In the genomic region with DNA sequence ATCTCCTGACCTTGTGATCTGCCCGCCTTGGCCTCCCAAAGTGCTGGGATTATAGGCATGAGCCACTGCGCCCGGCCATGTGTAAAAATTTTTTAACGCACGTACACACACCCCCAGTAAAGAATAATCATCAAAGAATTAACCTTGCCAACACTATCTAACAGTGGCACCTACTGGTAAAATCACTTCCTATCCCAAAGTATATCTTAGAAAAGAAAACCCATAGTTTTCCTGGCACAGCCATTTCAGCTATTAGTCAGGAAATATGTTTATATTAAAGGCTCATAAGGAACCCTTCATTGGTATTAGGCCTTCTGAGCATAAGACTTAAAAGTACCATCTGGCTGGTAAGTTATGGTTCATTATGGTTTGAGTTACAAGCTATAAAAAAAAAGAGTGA, we compare ENCODE assay signal across 18 cellular contexts. TPM values are rescaled to one million over a fixed set of nuclear protein-coding genes. Genes with fewer than 3 reads are reported as not detected.
DNase-seq lines count a peak whose midpoint lies in the region; ATAC-seq and TF ChIP-seq lines count a peak whose summit lies in the region.
"Had no signal": no experiment of that assay in that cellular context is flagged by ENCODE, and none has a peak within 500 bp of the region (broad histone marks: within the 10 kb centered on the region; RNA-seq: fewer than 3 reads in every experiment).

No MANE protein-coding gene starts in this region.

- H3K27me3 ChIP-seq in ACC112 (ENCODE audit: insufficient read depth, low read length) (no peaks in the 10 kb centered on the region), HCT116 (ENCODE audit: insufficient read depth, low read length) (no peaks in the 10 kb centered on the region), WERI-Rb-1 (ENCODE audit: insufficient read depth, low read depth, severe bottlenecking) (no peaks in the 10 kb centered on the region), ascending aorta (no peaks in the 10 kb centered on the region)
- H3K27me3 ChIP-seq: uterus had no signal

- H3K9me2 ChIP-seq in HCT116 (ENCODE audit: insufficient read depth), result no peaks in the 10 kb centered on the region

- H3K4me1 ChIP-seq in ACC112 (ENCODE audit: control insufficient read depth, insufficient read depth, low read length, unreplicated experiment) (peaks cover 38% of the 10 kb centered on the region), HCT116 (ENCODE audit: control insufficient read depth in 1 of 2, insufficient read depth in 2 of 2, low read length in 2 of 2) (peaks cover 0 to 6% of the 10 kb centered on the region in 2 experiments; a peak in 1 of 4 replicates), ascending aorta (no peaks in the 10 kb centered on the region)
- H3K4me1 ChIP-seq: uterus had no signal

- CTCF ChIA-PET in HCT116 (lab: Charles Lee), result no interaction called here
- CTCF ChIA-PET in activated CD8-positive, alpha-beta T cell treated with anti-CD3 and anti-CD28 coated beads for 36 hours (lab: Charles Lee), result interaction anchor here (1.0 to 1.7 kb wide), 2 partner anchors 31 to 219 kb away, joined by 3 to 4 read pairs; no protein-coding TSS in a partner anchor

- no peak for ATAC-seq in HCT116
- no peak for ATAC-seq in activated CD8-positive, alpha-beta T cell treated with anti-CD3 and anti-CD28 coated beads for 36 hours
- ATAC-seq: HepG2, natural killer cell had no signal

- DNase-seq in HCT116 (ENCODE audit: low read depth, low spot score) (no peak), astrocyte of the hippocampus (ENCODE audit: low read depth, low spot score) (peak; percentile 25), kidney tubule cell (ENCODE audit: low spot score) (peak; percentile 5), coronary artery (ENCODE audit: low spot score) (no peak), WERI-Rb-1 (no peak), ascending aorta (ENCODE audit: low spot score in 2 of 2) (no peak)
- DNase-seq in activated CD8-positive, alpha-beta T cell treated with anti-CD3 and anti-CD28 coated beads for 36 hours, result no peak
- DNase-seq: activated T-cell treated with anti-CD3 and anti-CD28 coated beads, Interleukin-2, amount 50 U/mL, for 1 hour; natural killer cell; NCI-H1930; uterus had no signal

- H2AFZ ChIP-seq in ACC112 (ENCODE audit: low read length, unreplicated experiment) (no peak overlapping the region), HCT116 (ENCODE audit: low read depth, low read length, poor library complexity, severe bottlenecking) (no peak overlapping the region)

- BruUV-seq in HCT116 (replicated peaks; lab: Mats Ljungman, UMichigan), result no TSS peak

- peaks cover 2% of the 10 kb centered on the region for H3K36me3 Mint-ChIP-seq in activated CD8-positive, alpha-beta T cell treated with anti-CD3 and anti-CD28 coated beads for 36 hours (ENCODE audit: low read depth)
- H3K36me3 Mint-ChIP-seq: natural killer cell had no signal

- H3K9me3 Mint-ChIP-seq in activated CD8-positive, alpha-beta T cell treated with anti-CD3 and anti-CD28 coated beads for 36 hours, result no peaks in the 10 kb centered on the region
- H3K9me3 Mint-ChIP-seq: central memory CD8-positive, alpha-beta T cell; natural killer cell had no signal

- no peak overlapping the region for H3K4me3 ChIP-seq in ACC112 (ENCODE audit: low read depth, low read length)
- no peak overlapping the region for H3K4me3 ChIP-seq in HCT116 (replicated peaks in 1 of 2; ENCODE audit: low read depth in 1 of 2, low read length in 2 of 2)
- no peak overlapping the region for H3K4me3 ChIP-seq in coronary artery
- H3K4me3 ChIP-seq in WERI-Rb-1 (ENCODE audit: low read depth, low read length), result no peak overlapping the region
- H3K4me3 ChIP-seq in ascending aorta, result no peak overlapping the region
- H3K4me3 ChIP-seq: uterus had no signal

- no peaks in the 10 kb centered on the region for H3K27me3 Mint-ChIP-seq in activated CD8-positive, alpha-beta T cell treated with anti-CD3 and anti-CD28 coated beads for 36 hours
- H3K27me3 Mint-ChIP-seq: activated naive CD8-positive, alpha-beta T cell; central memory CD8-positive, alpha-beta T cell had no signal

- H3K79me2 ChIP-seq in ACC112 (ENCODE audit: control insufficient read depth, insufficient read depth, low read length, unreplicated experiment) (no peaks in the 10 kb centered on the region), HCT116 (ENCODE audit: insufficient read depth, low read length) (no peaks in the 10 kb centered on the region)

- peak; percentile 25; the same call in 1 of the 2 replicates for TF ChIP-seq RAD21 in HCT116 (IDR thresholded peaks at IDR 0.05; ENCODE audit: low read depth)

- no peak overlapping the region for H3K4me3 Mint-ChIP-seq in activated CD8-positive, alpha-beta T cell treated with anti-CD3 and anti-CD28 coated beads for 36 hours
- H3K4me3 Mint-ChIP-seq: activated naive CD8-positive, alpha-beta T cell; central memory CD8-positive, alpha-beta T cell; natural killer cell had no signal

- H3K27ac ChIP-seq in ACC112 (ENCODE audit: low read depth, low read length) (peak overlapping the region; percentile 71), HCT116 (ENCODE audit: low read depth, low read length) (no peak overlapping the region), coronary artery (no peak overlapping the region), WERI-Rb-1 (no peak overlapping the region), ascending aorta (no peak overlapping the region)
- H3K27ac ChIP-seq: uterus had no signal

- POLR2A ChIA-PET in HCT116 (lab: Charles Lee), result no interaction called here
- POLR2A ChIA-PET in activated CD8-positive, alpha-beta T cell treated with anti-CD3 and anti-CD28 coated beads for 36 hours (lab: Charles Lee), result no interaction called here

- intact Hi-C loops in HCT116 (cut with micrococcal nuclease), result no loop called here
- intact Hi-C loops in activated CD8-positive, alpha-beta T cell treated with anti-CD3 and anti-CD28 coated beads for 36 hours (cut with micrococcal nuclease), result no loop called here
- intact Hi-C loops in ascending aorta (cut with DNase I), result loop anchor here (10.0 kb wide), 1 partner anchor 539 kb away; a partner anchor contains a TSS

- no peak overlapping the region for H3K4me2 ChIP-seq in HCT116 (ENCODE audit: low read length)

- no peaks in the 10 kb centered on the region for H4K20me1 ChIP-seq in HCT116 (ENCODE audit: insufficient read depth)

- no peak overlapping the region for H3K27ac Mint-ChIP-seq in activated CD8-positive, alpha-beta T cell treated with anti-CD3 and anti-CD28 coated beads for 36 hours
- H3K27ac Mint-ChIP-seq: activated naive CD8-positive, alpha-beta T cell; natural killer cell had no signal

- H3K9ac ChIP-seq in HCT116 (ENCODE audit: low read length), result no peak overlapping the region

- H3K4me1 Mint-ChIP-seq in activated CD8-positive, alpha-beta T cell treated with anti-CD3 and anti-CD28 coated beads for 36 hours (ENCODE audit: low read depth), result peaks cover 2% of the 10 kb centered on the region
- H3K4me1 Mint-ChIP-seq: central memory CD8-positive, alpha-beta T cell; natural killer cell had no signal

- TF ChIP-seq POLR2A in HCT116 (IDR thresholded peaks at IDR 0.05; ENCODE audit: borderline replicate concordance, extremely low read depth, insufficient read depth, insufficient read length), result no peak

- no peaks in the 10 kb centered on the region for H3K9me3 ChIP-seq in HCT116 (ENCODE audit: control insufficient read depth in 1 of 2, insufficient read depth in 1 of 2, low read depth in 1 of 2, low read length in 2 of 2)
- H3K9me3 ChIP-seq in WERI-Rb-1 (ENCODE audit: severe bottlenecking), result no peaks in the 10 kb centered on the region
- no peaks in the 10 kb centered on the region for H3K9me3 ChIP-seq in ascending aorta
- H3K9me3 ChIP-seq: uterus had no signal

- H3K36me3 ChIP-seq in ACC112 (ENCODE audit: insufficient read depth, low read length) (0 out of 2 replicates have a peak, but pooled peaks cover 2% of the 10 kb centered on the region), HCT116 (ENCODE audit: control insufficient read depth in 1 of 2, insufficient read depth in 2 of 2, low read length in 2 of 2) (no peaks in the 10 kb centered on the region), WERI-Rb-1 (peaks cover 32% of the 10 kb centered on the region), ascending aorta (peaks cover 0 to 25% of the 10 kb centered on the region in 2 donors)
- H3K36me3 ChIP-seq: uterus had no signal

- 0 out of 6 replicates have a peak, but pooled peaks of 1 of the 3 experiments have one; percentile 5 for TF ChIP-seq CTCF in HCT116 (IDR thresholded peaks at IDR 0.05 in 2 of 3, conservative IDR thresholded peaks at IDR 0.05 in 1 of 3; ENCODE audit: borderline replicate concordance in 1 of 3, insufficient read depth in 1 of 3, low read depth in 2 of 3, low read length in 2 of 3)
- TF ChIP-seq CTCF in activated CD8-positive, alpha-beta T cell treated with anti-CD3 and anti-CD28 coated beads for 36 hours (IDR thresholded peaks at IDR 0.05), result no peak
- TF ChIP-seq CTCF in coronary artery (IDR thresholded peaks at IDR 0.05), result no peak
- TF ChIP-seq CTCF in WERI-Rb-1 (IDR thresholded peaks at IDR 0.05; ENCODE audit: low read depth, low read length), result no peak
- TF ChIP-seq CTCF in ascending aorta (IDR thresholded peaks at IDR 0.05), result no peak

- RAD21 ChIA-PET in HCT116 (lab: Charles Lee; ENCODE audit: low non-redundant PET in 1 of 2, low total read pairs in 2 of 2, uncharacterized antibody in 2 of 2, unreplicated experiment in 2 of 2), result no interaction called here

TF ChIP-seq in HCT116, 20 proteins besides CTCF, POLR2A, EP300 and RAD21 (continues in another document):
- TF ChIP-seq ELF1 (IDR thresholded peaks at IDR 0.05; ENCODE audit: borderline replicate concordance, low read depth) (no peak), SP1 (IDR thresholded peaks at IDR 0.05; ENCODE audit: low read depth) (no peak), SIN3A (IDR thresholded peaks at IDR 0.05; ENCODE audit: low read depth) (no peak), CEBPB (IDR thresholded peaks at IDR 0.05; ENCODE audit: low read depth) (no peak), EZH2 (IDR thresholded peaks at IDR 0.05) (no peak), POLR2AphosphoS5 (IDR thresholded peaks at IDR 0.05; ENCODE audit: low read depth, low read length) (no peak), EZH2phosphoT487 (IDR thresholded peaks at IDR 0.05; ENCODE audit: borderline replicate concordance) (no peak), FOSL1 (IDR thresholded peaks at IDR 0.05; ENCODE audit: low read depth) (no peak), CBX3 (IDR thresholded peaks at IDR 0.05; ENCODE audit: low read depth) (no peak), ZFX (IDR thresholded peaks at IDR 0.05) (no peak), TCF7L2 (IDR thresholded peaks at IDR 0.05; ENCODE audit: borderline replicate concordance, extremely low read depth, insufficient read depth, insufficient read length) (no peak)

RNA-seq across cellular contexts. Expression of a gene that starts 14.1 kb away (rescaled TPM):
- total RNA-seq in HCT116 (2021; ENCODE audit: unreplicated experiment), result not detected
- not detected in 2 replicates for polyA plus RNA-seq in HCT116 (2012)
- total RNA-seq in activated CD8-positive, alpha-beta T cell treated with anti-CD3 and anti-CD28 coated beads for 36 hours, result not detected
- not detected for total RNA-seq in ascending aorta
- total RNA-seq: HepG2, natural killer cell, NCI-H460, OCI-LY7, pulmonary artery endothelial cell, uterus had no signal
- polyA plus RNA-seq: HepG2 had no signal

RNA-seq across cellular contexts. Expression of a gene that starts 48.4 kb away (rescaled TPM):
- total RNA-seq in HCT116 (2021; ENCODE audit: unreplicated experiment) (9.6 TPM), ascending aorta (12.6 TPM)
- polyA plus RNA-seq in HCT116 (2012), result 4.7 and 6.2 TPM in 2 replicates
- total RNA-seq in activated CD8-positive, alpha-beta T cell treated with anti-CD3 and anti-CD28 coated beads for 36 hours, result 1 to 10 TPM; 6.2 to 6.7 TPM

RNA-seq across cellular contexts. Expression of a gene that starts 55.4 kb away (rescaled TPM):
- total RNA-seq in HCT116 (2021; ENCODE audit: unreplicated experiment), result 24.8 TPM
- 7.5 and 9.6 TPM in 2 replicates for polyA plus RNA-seq in HCT116 (2012)
- total RNA-seq in activated CD8-positive, alpha-beta T cell treated with anti-CD3 and anti-CD28 coated beads for 36 hours, result 10 to 100 TPM; 18.2 to 20.4 TPM
- total RNA-seq in ascending aorta, result 14.2 TPM

Comparison
In these comparisons a context has a peak if more than half of its experiments do, and no peak if none do; other contexts are left out.
1. DNase-seq: peak in astrocyte of the hippocampus (single experiment) and kidney tubule cell (single experiment); none in HCT116 (single experiment), activated CD8-positive, alpha-beta T cell treated with anti-CD3 and anti-CD28 coated beads for 36 hours (single experiment), coronary artery (single experiment), WERI-Rb-1 (single experiment) and ascending aorta (0 of 2).